Comparison of ENCODE assay signal across 2 cellular contexts in the genomic region with DNA sequence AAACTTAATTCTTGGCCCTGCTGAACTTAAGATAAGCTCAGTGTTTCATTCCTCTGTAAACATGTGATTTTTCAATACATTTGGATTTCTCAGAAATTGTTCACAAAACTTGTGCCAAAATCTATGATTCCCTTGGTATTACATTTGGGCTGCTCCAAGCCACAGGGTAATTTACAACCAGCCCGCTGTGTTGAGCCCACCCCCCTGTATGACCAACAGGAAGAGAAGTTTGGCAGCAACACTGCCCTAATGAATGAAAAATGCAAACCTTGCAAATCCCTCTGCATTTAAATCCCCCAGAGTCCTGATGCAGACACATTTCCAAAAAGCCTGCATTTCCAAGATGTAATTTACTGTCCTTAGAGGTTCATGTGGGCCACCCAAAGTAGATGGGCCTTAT.
TF ChIP-seq lines count a peak whose summit lies in the region.

No MANE protein-coding gene starts in this region.

TF ChIP-seq in A549, 52 proteins besides CTCF, POLR2A, EP300 and RAD21:
- TF ChIP-seq MAFK (IDR thresholded peaks at IDR 0.05; ENCODE audit: partially characterized antibody) (peak; percentile 38), RFX5 (IDR thresholded peaks at IDR 0.05) (no peak), ZSCAN20 (CRISPR knock-in tag; IDR thresholded peaks at IDR 0.05) (no peak), CEBPB (IDR thresholded peaks at IDR 0.05) (no peak), TP53 (CRISPR knock-in tag; IDR thresholded peaks at IDR 0.05) (no peak)

TF ChIP-seq in IMR-90, 13 proteins besides CTCF, POLR2A, EP300 and RAD21:
- no peak for TF ChIP-seq RFX5 (IDR thresholded peaks at IDR 0.05; ENCODE audit: low read depth, low read length)
- no peak for TF ChIP-seq CHD1 (IDR thresholded peaks at IDR 0.05; ENCODE audit: low read depth, low read length)
- TF ChIP-seq MAFK (IDR thresholded peaks at IDR 0.05; ENCODE audit: low read depth, low read length) = peak; percentile 73
- no peak for TF ChIP-seq FOS (IDR thresholded peaks at IDR 0.05; ENCODE audit: low read depth, low read length)
- no peak for TF ChIP-seq CEBPB (IDR thresholded peaks at IDR 0.05; ENCODE audit: low read depth, low read length)
